In genomic region chr6:128427139-128427538, GRCh38 we compare ENCODE assay signal across 28 cellular contexts.
"Had no signal": no experiment of that assay in that cellular context is flagged by ENCODE, and none has a peak within 500 bp of the region (broad histone marks: within the 10 kb centered on the region; RNA-seq: fewer than 3 reads in every experiment).

No MANE protein-coding gene starts in this region.

- ATAC-seq: activated CD4-positive, CD25-positive, alpha-beta regulatory T cell treated with anti-CD3 and anti-CD28 coated beads, Interleukin-2, amount 50 U/mL, for 24 hours; activated CD8-positive, alpha-beta T cell treated with anti-CD3 and anti-CD28 coated beads for 36 hours; activated naive CD8-positive, alpha-beta T cell treated with anti-CD3 and anti-CD28 coated beads, Interleukin-2, amount 50 U/mL, for 24 hours; activated T-cell treated with anti-CD3 and anti-CD28 coated beads, Interleukin-2, amount 50 U/mL, for 4 hours; activated T-helper 17 cell treated with anti-CD3 and anti-CD28 coated beads, Interleukin-2, amount 50 U/mL, for 72 hours; body of pancreas; esophagus mucosa; T-helper 17 cell had no signal

- DNase-seq: activated B cell treated with CpG ODN at 0.5 μM for 24 hours; activated CD4-positive, alpha-beta T cell treated with anti-CD3 and anti-CD28 coated beads for 48 hours; activated CD4-positive, alpha-beta T cell treated with anti-CD3 and anti-CD28 coated beads, Interleukin-2, amount 50 U/mL, for 1 hour; activated CD4-positive, alpha-beta T cell treated with anti-CD3 and anti-CD28 coated beads, Interleukin-2, amount 50 U/mL, for 48 hours; activated CD8-positive, alpha-beta memory T cell treated with anti-CD3 and anti-CD28 coated beads for 24 hours; activated CD8-positive, alpha-beta T cell treated with anti-CD3 and anti-CD28 coated beads for 36 hours; activated effector memory CD4-positive, alpha-beta T cell treated with Interleukin-2 at 50 U/mL for 16 hours; activated gamma-delta T cell treated with Interleukin-2 at 50 U/mL for 16 hours; activated naive CD4-positive, alpha-beta T cell treated with anti-CD3 and anti-CD28 coated beads for 36 hours; activated naive CD8-positive, alpha-beta T cell treated with anti-CD3 and anti-CD28 coated beads for 36 hours; activated naive CD8-positive, alpha-beta T cell treated with anti-CD3 and anti-CD28 coated beads, Interleukin-2, amount 50 U/mL, for 24 hours; activated T-cell treated with anti-CD3 and anti-CD28 coated beads, Interleukin-2, amount 50 U/mL, for 4 hours; adrenal gland; amygdala; aorta; body of pancreas; dorsolateral prefrontal cortex; effector memory CD4-positive, alpha-beta T cell; endodermal cell; foreskin fibroblast; T-helper 1 cell; T-helper 17 cell; T1000; WERI-Rb-1 had no signal

- H3K27me3 ChIP-seq: adrenal gland, body of pancreas, dorsolateral prefrontal cortex had no signal

- H3K36me3 ChIP-seq: adrenal gland, WERI-Rb-1 had no signal

- H3K4me1 ChIP-seq: adrenal gland, body of pancreas had no signal

- H3K4me3 ChIP-seq: adrenal gland, body of pancreas, coronary artery, dorsolateral prefrontal cortex had no signal

- H3K27ac ChIP-seq: adrenal gland, body of pancreas, WERI-Rb-1 had no signal

- H3K9me3 ChIP-seq: adrenal gland, body of pancreas had no signal
